Comparison of ENCODE assay signal across 22 cellular contexts in genomic region chr4:4474496-4474895, GRCh38.
DNase-seq lines count a peak whose midpoint lies in the region; ATAC-seq and TF ChIP-seq lines count a peak whose summit lies in the region.
"Had no signal": no experiment of that assay in that cellular context is flagged by ENCODE, and none has a peak within 500 bp of the region (broad histone marks: within the 10 kb centered on the region; RNA-seq: fewer than 3 reads in every experiment).

No MANE protein-coding gene starts in this region.

- H3K4me3 ChIP-seq in A673 (ENCODE audit: low read depth, low read length, poor library complexity, severe bottlenecking), result no peak overlapping the region
- no peak overlapping the region for H3K4me3 ChIP-seq in IMR-90 (ENCODE audit: insufficient read depth, low read depth, low read length)
- no peak overlapping the region for H3K4me3 ChIP-seq in testis
- no peak overlapping the region for H3K4me3 ChIP-seq in MG63
- H3K4me3 ChIP-seq: A549, Peyer's patch, SJSA1 had no signal

- peaks cover under 1% of the 10 kb centered on the region for H3K36me3 ChIP-seq in A673 (ENCODE audit: insufficient read depth, low read length, poor library complexity, severe bottlenecking)
- peaks cover 10% of the 10 kb centered on the region for H3K36me3 ChIP-seq in IMR-90 (ENCODE audit: control insufficient read depth, insufficient read depth, low read length)
- no peaks in the 10 kb centered on the region for H3K36me3 ChIP-seq in testis (ENCODE audit: low read depth, missing control alignments)
- peaks cover 4% of the 10 kb centered on the region; the same call in 1 of the 2 replicates for H3K36me3 ChIP-seq in MG63

- H3K9me3 ChIP-seq in A673 (ENCODE audit: low read depth, low read length, poor library complexity, severe bottlenecking) (no peaks in the 10 kb centered on the region), IMR-90 (ENCODE audit: control insufficient read depth, insufficient read depth, low read length) (no peaks in the 10 kb centered on the region), testis (no peaks in the 10 kb centered on the region), MG63 (no peaks in the 10 kb centered on the region)
- H3K9me3 ChIP-seq: A549, Peyer's patch, SJSA1 had no signal

- H2AK5ac ChIP-seq in IMR-90 (ENCODE audit: low read depth, low read length), result no peak overlapping the region

- CTCF ChIA-PET in A673 (lab: Charles Lee), result no interaction called here
- CTCF ChIA-PET in IMR-90 (lab: Yijun Ruan, JAX), result no interaction called here

- no peak overlapping the region for H3K18ac ChIP-seq in IMR-90 (ENCODE audit: low read depth, low read length)

- H3K4me1 ChIP-seq in A673 (ENCODE audit: insufficient read depth, low read length, poor library complexity, severe bottlenecking) (peaks cover 8% of the 10 kb centered on the region), IMR-90 (ENCODE audit: control insufficient read depth, insufficient read depth, low read length) (peaks cover 15% of the 10 kb centered on the region), testis (no peaks in the 10 kb centered on the region)

- H3K4me2 ChIP-seq in IMR-90 (ENCODE audit: low read depth, low read length), result no peak overlapping the region

- BruUV-seq in A673 (replicated peaks; lab: Mats Ljungman, UMichigan) (no TSS peak), IMR-90 (replicated peaks; lab: Mats Ljungman, UMichigan) (no TSS peak)

- dilution Hi-C loops in IMR-90 (cut with HindIII; ENCODE audit: low sequenced_read_pairs, unreplicated experiment), result no loop called here

- no peak overlapping the region for H3K9ac ChIP-seq in IMR-90 (ENCODE audit: low read depth, low read length)

- TF ChIP-seq POLR2A in IMR-90 (IDR thresholded peaks at IDR 0.05; ENCODE audit: low read depth, low read length), result no peak
- TF ChIP-seq POLR2A in testis (IDR thresholded peaks at IDR 0.05), result no peak

- peaks cover 17% of the 10 kb centered on the region for H3K9me1 ChIP-seq in IMR-90 (ENCODE audit: insufficient read depth, low read length)

- ATAC-seq in IMR-90 (ENCODE audit: low read depth) (no peak), GM21529 (IDR thresholded peaks at IDR 0.05; ENCODE audit: unreplicated experiment) (no peak)
- no peak for ATAC-seq in central memory CD8-positive, alpha-beta T cell (replicated peaks; ENCODE audit: extremely low read depth, poor library complexity, severe bottlenecking)
- ATAC-seq: A549 had no signal

- in situ Hi-C loops in IMR-90 (cut with MboI; ENCODE audit: low sequenced_read_pairs), result no loop called here

- H2AK9ac ChIP-seq in IMR-90 (replicated peaks; ENCODE audit: low read depth, low read length, poor library complexity), result no peak overlapping the region

- intact Hi-C loops in A673 (cut with micrococcal nuclease; ENCODE audit: unreplicated experiment) (no loop called here), IMR-90 (cut with micrococcal nuclease) (no loop called here), testis (cut with DNase I; ENCODE audit: low total_unique reads) (no loop called here)

- H3K9me3 Mint-ChIP-seq in central memory CD8-positive, alpha-beta T cell, result no peaks in the 10 kb centered on the region
- H3K9me3 Mint-ChIP-seq in neural crest cell, result no peaks in the 10 kb centered on the region
- H3K9me3 Mint-ChIP-seq: H9 had no signal

- 100% methylated on average over 1 of the region's 3 CpGs; no CpG with 5 or more reads in 1 of the 2 experiments for WGBS in IMR-90 (ENCODE audit: extremely low coverage in 2 of 2, insufficient read length in 1 of 2), 2 experiments
- 96 to 97% methylated on average over 3 of the region's 3 CpGs for WGBS in testis, 2 donors

- no peak overlapping the region for H2AFZ ChIP-seq in IMR-90 (replicated peaks; ENCODE audit: low read length, poor library complexity)

- no peak overlapping the region for H2BK120ac ChIP-seq in IMR-90 (ENCODE audit: low read depth, low read length)

- no peak overlapping the region for H3K56ac ChIP-seq in IMR-90 (ENCODE audit: extremely low read depth, insufficient read depth, low read length)

- H3K36me3 Mint-ChIP-seq in central memory CD8-positive, alpha-beta T cell (ENCODE audit: insufficient read depth), result peaks cover 5% of the 10 kb centered on the region
- H3K36me3 Mint-ChIP-seq in neural crest cell (ENCODE audit: low read depth), result peaks cover 3% of the 10 kb centered on the region

- H3K79me1 ChIP-seq in IMR-90 (ENCODE audit: low read depth in 1 of 2, low read length in 2 of 2), result peaks cover 38 to 63% of the 10 kb centered on the region in 2 experiments

- TF ChIP-seq CTCF in A673 (conservative IDR thresholded peaks at IDR 0.05; ENCODE audit: low read depth, low read length), result no peak
- TF ChIP-seq CTCF in IMR-90 (conservative IDR thresholded peaks at IDR 0.05; ENCODE audit: low read depth, low read length), result no peak
- TF ChIP-seq CTCF in neural crest cell (conservative IDR thresholded peaks at IDR 0.05), result no peak
- no peak for TF ChIP-seq CTCF in testis (IDR thresholded peaks at IDR 0.05)

- H2BK5ac ChIP-seq in IMR-90 (ENCODE audit: low read depth, low read length, poor library complexity, severe bottlenecking), result no peak overlapping the region

- H3K14ac ChIP-seq in IMR-90 (replicated peaks; ENCODE audit: low read depth, low read length), result peak overlapping the region; percentile 27; the same call in 1 of the 2 replicates

- no peak overlapping the region for H3K23ac ChIP-seq in IMR-90 (ENCODE audit: low read depth, low read length)

- H3K27ac ChIP-seq in A673 (ENCODE audit: low read depth, low read length, poor library complexity, severe bottlenecking), result peak overlapping the region; percentile 35
- H3K27ac ChIP-seq in IMR-90 (ENCODE audit: insufficient read depth, low read length), result no peak overlapping the region
- H3K27ac ChIP-seq in testis, result no peak overlapping the region
- H3K27ac ChIP-seq: A549, C4-2B, SJSA1 had no signal

- POLR2A ChIA-PET in A673 (lab: Charles Lee; ENCODE audit: low non-redundant PET) (no interaction called here), IMR-90 (lab: Charles Lee; ENCODE audit: unreplicated experiment) (no interaction called here)

- no peak overlapping the region for H3K4ac ChIP-seq in IMR-90 (ENCODE audit: low read depth, low read length)

- no peak overlapping the region for H4K5ac ChIP-seq in IMR-90 (ENCODE audit: low read depth, low read length)

- no peak overlapping the region for H3K4me3 Mint-ChIP-seq in central memory CD8-positive, alpha-beta T cell
- H3K4me3 Mint-ChIP-seq in neural crest cell, result no peak overlapping the region
- H3K4me3 Mint-ChIP-seq: H9 had no signal

- no peak overlapping the region for H2BK20ac ChIP-seq in IMR-90 (ENCODE audit: low read depth, low read length)

- no peak overlapping the region for H4K91ac ChIP-seq in IMR-90 (ENCODE audit: insufficient read depth, low read depth, low read length)

- H3K27me3 Mint-ChIP-seq in central memory CD8-positive, alpha-beta T cell, result no peaks in the 10 kb centered on the region
- H3K27me3 Mint-ChIP-seq in neural crest cell (ENCODE audit: low read depth), result no peaks in the 10 kb centered on the region

- peaks cover 23% of the 10 kb centered on the region for H4K20me1 ChIP-seq in IMR-90 (ENCODE audit: insufficient read depth, low read length)

- peaks cover 19% of the 10 kb centered on the region for H3K4me1 Mint-ChIP-seq in central memory CD8-positive, alpha-beta T cell
- H3K4me1 Mint-ChIP-seq in neural crest cell, result peaks cover 30% of the 10 kb centered on the region

- H2BK15ac ChIP-seq in IMR-90 (ENCODE audit: low read depth, low read length), result no peak overlapping the region

- no peak for TF ChIP-seq RAD21 in IMR-90 (IDR thresholded peaks at IDR 0.05; ENCODE audit: low read length)

- H4K8ac ChIP-seq in IMR-90 (ENCODE audit: low read depth in 2 of 2, low read length in 2 of 2), result no peak overlapping the region

- DNase-seq in A673 (ENCODE audit: low spot score) (no peak), IMR-90 (no peak), neural crest cell (ENCODE audit: low read depth, low spot score) (no peak), AG20443 (ENCODE audit: low spot score) (no peak), testis (no peak), MG63 (no peak)
- DNase-seq in central memory CD8-positive, alpha-beta T cell (ENCODE audit: low spot score in 2 of 2), result no peak
- DNase-seq: AML-193; H9; MM.1S; NCI-H1092; NCI-H1436 treated with DMSO at 0.1 percent for 48 hours; NCI-H2029; NCI-H2171; NCI-H446 treated with DMSO at 0.1 percent for 48 hours; NCI-H69; NK-92 treated with Interleukin-12 subunit alpha and Interleukin-12 subunit beta, amount 100 ng/mL, for 24 hours; Peyer's patch had no signal

- H3K27ac Mint-ChIP-seq in central memory CD8-positive, alpha-beta T cell (ENCODE audit: low read depth), result peak overlapping the region; percentile 8
- H3K27ac Mint-ChIP-seq in neural crest cell (ENCODE audit: unreplicated experiment), result peak overlapping the region; percentile 69
- H3K27ac Mint-ChIP-seq: H9 had no signal

- H3K27me3 ChIP-seq in A673 (replicated peaks; ENCODE audit: insufficient read depth, low read depth, low read length, poor library complexity) (no peaks in the 10 kb centered on the region), IMR-90 (ENCODE audit: control insufficient read depth, insufficient read depth, low read length) (no peaks in the 10 kb centered on the region), testis (no peaks in the 10 kb centered on the region), MG63 (no peaks in the 10 kb centered on the region)
- H3K27me3 ChIP-seq: Peyer's patch, SJSA1 had no signal

TF ChIP-seq in IMR-90, 13 proteins besides CTCF, POLR2A, EP300 and RAD21 (continues in another document):
- no peak for TF ChIP-seq NFE2L2 (IDR thresholded peaks at IDR 0.05; ENCODE audit: low read depth, low read length)
- no peak for TF ChIP-seq SMC3 (IDR thresholded peaks at IDR 0.05; ENCODE audit: low read depth, low read length)
- no peak for TF ChIP-seq RCOR1 (IDR thresholded peaks at IDR 0.05; ENCODE audit: insufficient replicate concordance, low read length)
- no peak for TF ChIP-seq MXI1 (IDR thresholded peaks at IDR 0.05; ENCODE audit: borderline replicate concordance, low read depth, low read length)
- no peak for TF ChIP-seq MAFK (IDR thresholded peaks at IDR 0.05; ENCODE audit: low read depth, low read length)
- no peak for TF ChIP-seq USF2 (IDR thresholded peaks at IDR 0.05; ENCODE audit: low read depth, low read length)
- no peak for TF ChIP-seq FOS (IDR thresholded peaks at IDR 0.05; ENCODE audit: low read depth, low read length)
